ENCODE assay signal across 11 cellular contexts in genomic region chr12:109481863-109482262, GRCh38.
"Had no signal": no experiment of that assay in that cellular context is flagged by ENCODE, and none has a peak within 500 bp of the region (broad histone marks: within the 10 kb centered on the region; RNA-seq: fewer than 3 reads in every experiment).

No MANE protein-coding gene starts in this region.

- H2AFZ ChIP-seq: GM23248, GM23338 had no signal

- H3K4me3 Mint-ChIP-seq: GM23338, H9, HFFc6 had no signal

- ATAC-seq: GM23338, HCT116 had no signal

- H3K4me3 ChIP-seq: GM23248, GM23338, HAP-1 had no signal

- H3K4me2 ChIP-seq: GM23338 had no signal

- H3K27ac ChIP-seq: GM23248 had no signal

- H3K9me3 ChIP-seq: HAP-1 had no signal

- H3K27ac Mint-ChIP-seq: GM23338, HFFc6 had no signal

- H3K9me3 Mint-ChIP-seq: GM23338, H9, HFFc6 had no signal

- H3K4me1 ChIP-seq: HAP-1 had no signal

- H3K9ac ChIP-seq: GM23248 had no signal

- H3K4me1 Mint-ChIP-seq: GM23338 had no signal

- DNase-seq: GM23248, GOT3, H7, H9, HCEC 1CT, HFFc6 had no signal

- FAIRE-seq: H1, H54 had no signal
